In genomic region chr16:51151951-51152663, GRCh38 we compare ENCODE assay signal across 8 cellular contexts. TPM values are rescaled to one million over a fixed set of nuclear protein-coding genes. Genes with fewer than 3 reads are reported as not detected.
DNase-seq lines count a peak whose midpoint lies in the region; ATAC-seq and TF ChIP-seq lines count a peak whose summit lies in the region.

No MANE protein-coding gene starts in this region.

- DNase-seq in COLO829 (ENCODE audit: low spot score) (peak; percentile 48), NCI-H2227 treated with DMSO at 0.1 percent for 48 hours (lab: John Stamatoyannopoulos, UW) (peak; percentile 63), epithelial cell of proximal tubule (ENCODE audit: low read depth) (no peak), midbrain (lab: John Stamatoyannopoulos, UW) (peak; percentile 95), GF-D8 (lab: John Stamatoyannopoulos, UW) (no peak), NCI-H187 (lab: John Stamatoyannopoulos, UW) (no peak)

- TF ChIP-seq CTCF in epithelial cell of proximal tubule (conservative IDR thresholded peaks at IDR 0.05; ENCODE audit: low read depth, low read length): peak; percentile 24

- no peak for ATAC-seq in HG03432 (IDR thresholded peaks at IDR 0.05; ENCODE audit: unreplicated experiment)
- no peak for ATAC-seq in HG02840 (IDR thresholded peaks at IDR 0.05; ENCODE audit: low FRiP score, unreplicated experiment)

- peak overlapping the region; percentile 94 for H3K4me3 ChIP-seq in epithelial cell of proximal tubule (ENCODE audit: low read depth, low read length)

RNA-seq across cellular contexts. Expression of gene SALL1, which starts 1.0 kb away (rescaled TPM):
- 17.4 and 20.0 TPM in 2 replicates for total RNA-seq in epithelial cell of proximal tubule

Comparison
In these comparisons a context has a peak if more than half of its experiments do, and no peak if none do; other contexts are left out.
1. DNase-seq: peak in COLO829 (single experiment), NCI-H2227 treated with DMSO at 0.1 percent for 48 hours (single experiment) and midbrain (single experiment); none in epithelial cell of proximal tubule (single experiment), GF-D8 (single experiment) and NCI-H187 (0 of 2).